ENCODE assay signal across 20 cellular contexts in genomic region chr18:45173327-45173726, GRCh38.
"Had no signal": no experiment of that assay in that cellular context is flagged by ENCODE, and none has a peak within 500 bp of the region (broad histone marks: within the 10 kb centered on the region; RNA-seq: fewer than 3 reads in every experiment).

No MANE protein-coding gene starts in this region.

- DNase-seq: activated B cell treated with CpG ODN at 0.5 μM for 24 hours; activated CD4-positive, alpha-beta T cell treated with anti-CD3 and anti-CD28 coated beads for 1 hour; activated CD4-positive, alpha-beta T cell treated with anti-CD3 and anti-CD28 coated beads, Interleukin-2, amount 10 ng/mL, durations not matched to agents 24 days and 14 days; activated CD4-positive, alpha-beta T cell treated with anti-CD3 and anti-CD28 coated beads, Interleukin-2, amount 50 U/mL, for 48 hours; activated CD8-positive, alpha-beta memory T cell treated with anti-CD3 and anti-CD28 coated beads, Interleukin-2, amount 10 ng/mL, durations not matched to agents 7 days and 5 days; activated gamma-delta T cell; activated naive CD4-positive, alpha-beta T cell treated with anti-CD3 and anti-CD28 coated beads for 36 hours; activated T-cell treated with anti-CD3 and anti-CD28 coated beads, Interleukin-2, amount 50 U/mL, for 24 hours; amygdala; MM.1S; NCI-H1105; NCI-H1436; NCI-H1694 treated with DMSO at 0.1 percent for 48 hours; NCI-H2029 treated with DMSO at 0.1 percent for 48 hours; NCI-H510A treated with DMSO at 0.1 percent for 48 hours; NCI-H69; NK-92 treated with Interleukin-12 subunit alpha and Interleukin-12 subunit beta, amount 100 ng/mL, for 24 hours; SHP77 treated with DMSO at 0.1 percent for 48 hours had no signal

- FAIRE-seq: RCC 7860 had no signal

- ATAC-seq: activated T-helper 17 cell treated with anti-CD3 and anti-CD28 coated beads, Interleukin-2, amount 50 U/mL, for 72 hours had no signal
